ENCODE assay signal across 14 cellular contexts in the genomic region with DNA sequence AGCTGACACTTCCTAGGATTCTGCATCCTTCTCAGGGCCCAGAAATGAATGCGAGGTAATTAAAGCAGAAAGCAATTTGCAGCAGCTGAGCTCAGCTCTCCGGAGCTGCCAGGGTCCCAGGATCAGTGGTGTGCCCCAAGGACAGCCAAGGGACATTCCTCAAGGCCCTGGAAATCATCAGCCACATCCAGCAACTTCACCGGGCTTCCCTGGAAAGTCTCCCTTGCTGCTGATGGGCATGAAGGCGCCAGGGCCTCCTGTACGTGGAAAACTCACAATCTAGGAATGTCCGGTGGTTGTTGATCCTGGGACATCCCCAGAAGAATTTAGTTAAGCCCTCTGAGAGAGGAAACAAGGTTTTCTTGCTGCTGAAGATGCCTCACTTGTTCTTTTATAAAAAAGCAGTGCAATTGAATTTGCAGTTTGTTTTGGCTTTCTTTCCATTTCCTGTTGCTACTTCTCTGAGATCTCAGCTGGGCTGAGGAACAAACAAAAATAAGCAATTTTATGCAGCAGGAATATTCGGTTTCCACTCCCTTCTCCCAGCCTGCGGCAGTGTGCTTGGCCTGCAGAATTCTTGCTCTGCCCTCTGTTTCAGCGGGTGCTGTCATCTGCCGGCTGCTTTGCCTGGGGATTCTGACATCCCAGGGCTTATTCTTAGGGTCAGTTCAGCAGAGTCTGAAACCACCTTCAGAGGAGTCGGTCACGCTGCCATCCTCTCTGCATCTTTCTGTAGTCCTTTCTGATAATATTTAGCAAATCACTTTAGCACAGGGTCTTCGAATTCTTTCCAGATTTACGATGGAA.
A peak's percentile ranks its signal among the peaks of the same experiment; 100 is the strongest.
DNase-seq lines count a peak whose midpoint lies in the region; ATAC-seq and TF ChIP-seq lines count a peak whose summit lies in the region.
"Had no signal": no experiment of that assay in that cellular context is flagged by ENCODE, and none has a peak within 500 bp of the region (broad histone marks: within the 10 kb centered on the region; RNA-seq: fewer than 3 reads in every experiment).

No MANE protein-coding gene starts in this region.

- no peak overlapping the region for H3K23ac ChIP-seq in H9 (ENCODE audit: insufficient read length, low read depth, low read length)

- H3K4me2 ChIP-seq in H9 (ENCODE audit: insufficient read depth, insufficient read length, low read length) (no peak overlapping the region), smooth muscle cell (peak overlapping the region; percentile 35)

- H2BK15ac ChIP-seq in H9 (ENCODE audit: low read depth, low read length), result no peak overlapping the region

- H3K4me3 ChIP-seq in brain microvascular endothelial cell (ENCODE audit: low read depth, low read length) (no peak overlapping the region), right atrium auricular region (no peak overlapping the region), smooth muscle cell (no peak overlapping the region)
- H3K4me3 ChIP-seq: testis had no signal

- H3T11ph ChIP-seq in H9 (ENCODE audit: low read length), result no peak overlapping the region

- H3K4me1 ChIP-seq in H9 (ENCODE audit: insufficient read depth, low read length), result peaks cover 16% of the 10 kb centered on the region
- peaks cover 0 to 25% of the 10 kb centered on the region in 2 donors for H3K4me1 ChIP-seq in right atrium auricular region
- peaks cover 18% of the 10 kb centered on the region for H3K4me1 ChIP-seq in smooth muscle cell (ENCODE audit: low read depth)
- H3K4me1 ChIP-seq: testis had no signal

- no peaks in the 10 kb centered on the region for H3K27me3 Mint-ChIP-seq in H9 (ENCODE audit: low read depth)

- H3K4me3 Mint-ChIP-seq in H9, result no peak overlapping the region

- no peak overlapping the region for H3K9ac ChIP-seq in H9 (ENCODE audit: extremely low read depth, insufficient read length, low read length)
- H3K9ac ChIP-seq in smooth muscle cell (ENCODE audit: low read depth), result no peak overlapping the region

- H2AFZ ChIP-seq in H9 (ENCODE audit: low read length) (no peak overlapping the region), smooth muscle cell (ENCODE audit: low read depth) (peak overlapping the region; percentile 19)

- no peak overlapping the region for H4K91ac ChIP-seq in H9 (ENCODE audit: insufficient read length, low read depth, low read length)

- no peak overlapping the region for H4K5ac ChIP-seq in H9 (ENCODE audit: insufficient read length, low read depth, low read length)

- no peaks in the 10 kb centered on the region for H4K20me1 ChIP-seq in H9 (ENCODE audit: control insufficient read depth, insufficient read depth, insufficient read length)
- no peaks in the 10 kb centered on the region for H4K20me1 ChIP-seq in smooth muscle cell (ENCODE audit: low read depth)

- no CpG with 5 or more reads among the region's 14 CpGs for WGBS in H9 (ENCODE audit: extremely low coverage, insufficient read length, low lambda C conversion rate)
- 38% methylated on average over 14 of the region's 14 CpGs for WGBS in smooth muscle cell (ENCODE audit: low lambda C conversion rate)

- 0 out of 2 replicates have a peak overlapping the region, but pooled peaks have one; percentile 7 for H3K14ac ChIP-seq in H9 (ENCODE audit: insufficient read depth, low read length)

- peaks cover 0 to 3% (median 0%) of the 10 kb centered on the region in 3 experiments; a peak in 2 of 7 replicates for H3K36me3 Mint-ChIP-seq in H9 (ENCODE audit: insufficient read depth in 1 of 3, low read depth in 3 of 3)

- H3K4ac ChIP-seq in H9 (ENCODE audit: low read depth, low read length), result no peak overlapping the region

- no peaks in the 10 kb centered on the region for H3K79me2 ChIP-seq in H9 (ENCODE audit: insufficient read depth, low read length)
- no peaks in the 10 kb centered on the region for H3K79me2 ChIP-seq in smooth muscle cell (ENCODE audit: low read depth)

- H3K27me3 ChIP-seq in H9 (ENCODE audit: insufficient read depth, low read length) (no peaks in the 10 kb centered on the region), brain microvascular endothelial cell (replicated peaks) (no peaks in the 10 kb centered on the region), right atrium auricular region (no peaks in the 10 kb centered on the region), smooth muscle cell (ENCODE audit: low read depth) (no peaks in the 10 kb centered on the region)
- H3K27me3 ChIP-seq: testis had no signal

- H3F3A ChIP-seq in smooth muscle cell (ENCODE audit: low read depth), result peaks cover 14% of the 10 kb centered on the region

- no peaks in the 10 kb centered on the region for H3K9me3 ChIP-seq in H9 (ENCODE audit: control insufficient read depth, low read depth, low read length)
- no peaks in the 10 kb centered on the region for H3K9me3 ChIP-seq in right atrium auricular region
- no peaks in the 10 kb centered on the region for H3K9me3 ChIP-seq in smooth muscle cell (replicated peaks; ENCODE audit: low read depth)
- H3K9me3 ChIP-seq: testis had no signal

- no peak overlapping the region for H3K27ac ChIP-seq in H9 (ENCODE audit: insufficient read length, low read depth, low read length)
- H3K27ac ChIP-seq in brain microvascular endothelial cell, result peak overlapping the region; percentile 58
- peak overlapping the region; percentile 15 to 56 for H3K27ac ChIP-seq in right atrium auricular region
- peak overlapping the region; percentile 45 for H3K27ac ChIP-seq in smooth muscle cell (ENCODE audit: low read depth)
- H3K27ac ChIP-seq: testis had no signal

- peaks cover 31 to 40% of the 10 kb centered on the region in 2 experiments for H3K4me1 Mint-ChIP-seq in H9

- H2BK120ac ChIP-seq in H9 (ENCODE audit: low read depth, low read length, poor library complexity, severe bottlenecking), result no peak overlapping the region

- no peak overlapping the region for H3K56ac ChIP-seq in H9 (ENCODE audit: insufficient read length, low read depth, low read length)

- H3K36me3 ChIP-seq in brain microvascular endothelial cell (replicated peaks), result no peaks in the 10 kb centered on the region
- H3K36me3 ChIP-seq in right atrium auricular region, result peaks cover 63% of the 10 kb centered on the region
- H3K36me3 ChIP-seq in smooth muscle cell (ENCODE audit: low read depth), result no peaks in the 10 kb centered on the region

- no peak overlapping the region for H2AK5ac ChIP-seq in H9 (ENCODE audit: insufficient read length, low read length)

- in situ Hi-C loops in brain microvascular endothelial cell (cut with HindIII; ENCODE audit: low pct_ligation_motif_present, low sequenced_read_pairs) (no loop called here), GM13977 (cut with MboI; ENCODE audit: low pct_unique_long_range_greater_than_20kb, low sequenced_read_pairs, unreplicated experiment) (no loop called here)

- peak overlapping the region in 2 of 3 experiments; percentile 49 to 51; a peak in 3 of 7 replicates for H3K27ac Mint-ChIP-seq in H9

- no peaks in the 10 kb centered on the region for H3K23me2 ChIP-seq in H9 (ENCODE audit: insufficient read length, low read depth, low read length, poor library complexity, severe bottlenecking)

- no peaks in the 10 kb centered on the region for H3K79me1 ChIP-seq in H9 (ENCODE audit: insufficient read depth, low read depth, low read length, poor library complexity, severe bottlenecking)

- no peak for TF ChIP-seq CTCF in H9 (conservative IDR thresholded peaks at IDR 0.05)
- TF ChIP-seq CTCF in brain microvascular endothelial cell (IDR thresholded peaks at IDR 0.05; ENCODE audit: low read depth, low read length, missing control alignments), result peak; percentile 41
- no peak for TF ChIP-seq CTCF in right atrium auricular region (IDR thresholded peaks at IDR 0.05)
- no peak for TF ChIP-seq CTCF in smooth muscle cell (IDR thresholded peaks at IDR 0.05; ENCODE audit: borderline replicate concordance, insufficient read depth, poor library complexity, severe bottlenecking)
- TF ChIP-seq CTCF in GM13977 (IDR thresholded peaks at IDR 0.05; ENCODE audit: extremely low read depth, insufficient read depth, missing control alignments), result no peak

- H2BK5ac ChIP-seq in H9 (ENCODE audit: insufficient read length, low read length), result peak overlapping the region; percentile 29

- no peak overlapping the region for H3K18ac ChIP-seq in H9 (ENCODE audit: insufficient read length, low read depth, low read length)

- no peak overlapping the region for H2BK20ac ChIP-seq in H9 (ENCODE audit: low read depth, low read length, poor library complexity, severe bottlenecking)

- no peak for DNase-seq in H9
- DNase-seq in brain microvascular endothelial cell, result peak; percentile 51
- DNase-seq in right atrium auricular region (ENCODE audit: low spot score), result no peak
- DNase-seq in smooth muscle cell (lab: John Stamatoyannopoulos, UW; ENCODE audit: unreplicated experiment), result no peak
- DNase-seq in GM13977 (ENCODE audit: low spot score), result no peak
- no peak for DNase-seq in HuH-7.5 (ENCODE audit: low spot score)
- no peak for DNase-seq in SW480 (ENCODE audit: low spot score)
- DNase-seq: central memory CD4-positive, alpha-beta T cell; GOT3; NCI-H69; stimulated activated CD4-positive, alpha-beta T cell treated with anti-CD3 and anti-CD28 coated beads, Interleukin-2, amount 100 ng/mL, for 48 hours; T-helper 2 cell; testis had no signal

- H4K8ac ChIP-seq in H9 (replicated peaks; ENCODE audit: insufficient read length, low read depth, low read length), result no peak overlapping the region

- ATAC-seq in HG03342 (IDR thresholded peaks at IDR 0.05; ENCODE audit: unreplicated experiment), result no peak

- no peak overlapping the region for H2BK12ac ChIP-seq in H9 (ENCODE audit: insufficient read length, low read depth, low read length)

- H3K9me3 Mint-ChIP-seq in H9, result no peaks in the 10 kb centered on the region
